ENCODE assay signal across 21 cellular contexts in genomic region chr5:168360521-168361285, GRCh38.
DNase-seq lines count a peak whose midpoint lies in the region; ATAC-seq and TF ChIP-seq lines count a peak whose summit lies in the region.
"Had no signal": no experiment of that assay in that cellular context is flagged by ENCODE, and none has a peak within 500 bp of the region (broad histone marks: within the 10 kb centered on the region; RNA-seq: fewer than 3 reads in every experiment).

No MANE protein-coding gene starts in this region.

- peak overlapping the region; percentile 41 for H2BK5ac ChIP-seq in trophoblast cell (ENCODE audit: low read depth, low read length, poor library complexity)

- DNase-seq in PC-3 (no peak), epithelial cell of prostate (ENCODE audit: low read depth, low spot score) (no peak), trophoblast cell (peak; percentile 53 to 76), sciatic nerve (ENCODE audit: low spot score) (no peak), osteocyte (ENCODE audit: extremely low spot score, unreplicated experiment) (no peak), NCI-H748 treated with DMSO at 0.1 percent for 48 hours (lab: John Stamatoyannopoulos, UW) (no peak)
- no peak for DNase-seq in T-helper 2 cell treated with Interferon-gamma antibody and Interleukin-4, amounts not matched to agents 5 μg/mL and 100 μg/mL, for 36 hours (ENCODE audit: low spot score)
- DNase-seq: DND-41, GOT3, HCEC 1CT, KG1, NCI-H1105, NCI-H146, NCI-H2029, NCI-H226, NCI-H510A treated with DMSO at 0.1 percent for 48 hours, NCI-H82, SHP77 had no signal

- H3F3A ChIP-seq in PC-3 (ENCODE audit: low read length, unreplicated experiment), result no peaks in the 10 kb centered on the region

- H3K9ac ChIP-seq in PC-3 (ENCODE audit: low read length), result no peak overlapping the region
- H3K9ac ChIP-seq in trophoblast cell (ENCODE audit: low read length), result no peak overlapping the region

- H3K27ac ChIP-seq in C4-2B (peak overlapping the region; percentile 90), PC-3 (ENCODE audit: low read length) (no peak overlapping the region), epithelial cell of prostate (peak overlapping the region; percentile 28), trophoblast cell (ENCODE audit: low read depth, low read length) (peak overlapping the region; percentile 22)
- H3K27ac ChIP-seq: SK-N-MC had no signal

- no peaks in the 10 kb centered on the region for H3K9me2 ChIP-seq in PC-3 (replicated peaks; ENCODE audit: low read length)

- H3K27ac Mint-ChIP-seq in osteocyte (ENCODE audit: unreplicated experiment), result no peak overlapping the region
- no peak overlapping the region for H3K27ac Mint-ChIP-seq in T-helper 2 cell treated with Interferon-gamma antibody and Interleukin-4, amounts not matched to agents 5 μg/mL and 100 μg/mL, for 36 hours

- H2BK12ac ChIP-seq in trophoblast cell (ENCODE audit: low read length), result peak overlapping the region; percentile 26

- H3K27me3 ChIP-seq in PC-3 (ENCODE audit: low read length) (no peaks in the 10 kb centered on the region), trophoblast cell (ENCODE audit: insufficient read depth, low read length) (no peaks in the 10 kb centered on the region)

- no peaks in the 10 kb centered on the region for H3K36me3 Mint-ChIP-seq in osteocyte (ENCODE audit: unreplicated experiment)
- H3K36me3 Mint-ChIP-seq in T-helper 2 cell treated with Interferon-gamma antibody and Interleukin-4, amounts not matched to agents 5 μg/mL and 100 μg/mL, for 36 hours (ENCODE audit: low read depth), result no peaks in the 10 kb centered on the region
- H3K36me3 Mint-ChIP-seq: CD14-positive monocyte had no signal

- H4K91ac ChIP-seq in trophoblast cell (ENCODE audit: low read depth, low read length), result peak overlapping the region; percentile 15

- H3K9me3 ChIP-seq in PC-3 (ENCODE audit: low read length) (no peaks in the 10 kb centered on the region), trophoblast cell (ENCODE audit: insufficient read depth, low read depth, low read length) (no peaks in the 10 kb centered on the region)

- H3K4me3 Mint-ChIP-seq in osteocyte (ENCODE audit: unreplicated experiment), result no peak overlapping the region
- H3K4me3 Mint-ChIP-seq in T-helper 2 cell treated with Interferon-gamma antibody and Interleukin-4, amounts not matched to agents 5 μg/mL and 100 μg/mL, for 36 hours, result no peak overlapping the region
- H3K4me3 Mint-ChIP-seq: CD14-positive monocyte had no signal

- no peak for TF ChIP-seq CTCF in C4-2B (conservative IDR thresholded peaks at IDR 0.05)
- TF ChIP-seq CTCF in PC-3 (conservative IDR thresholded peaks at IDR 0.05; ENCODE audit: low read depth, low read length), result no peak
- no peak for TF ChIP-seq CTCF in osteocyte (IDR thresholded peaks at IDR 0.05)

- H3K79me2 ChIP-seq in PC-3 (ENCODE audit: low read length) (peaks cover 90% of the 10 kb centered on the region), trophoblast cell (ENCODE audit: control insufficient read depth, insufficient read depth, low read length, poor library complexity) (peaks cover 3% of the 10 kb centered on the region)

- no peak overlapping the region for H4K12ac ChIP-seq in trophoblast cell (ENCODE audit: low read depth, low read length)

- H3K79me1 ChIP-seq in trophoblast cell (ENCODE audit: low read length), result peaks cover 23% of the 10 kb centered on the region

- WGBS in trophoblast cell (ENCODE audit: extremely low coverage, insufficient coverage, insufficient read length), result no CpG with 5 or more reads among the region's 3 CpGs

- H3K18ac ChIP-seq in trophoblast cell (ENCODE audit: low read length), result peak overlapping the region; percentile 3

- no peak overlapping the region for H2AK5ac ChIP-seq in trophoblast cell (ENCODE audit: low read length)

- POLR2A ChIA-PET in PC-3 (lab: Charles Lee; ENCODE audit: unreplicated experiment), result interaction anchor here (0.6 kb wide), 1 partner anchor 54 kb away, joined by 3 read pairs; no protein-coding TSS in a partner anchor

- H3K4me3 ChIP-seq in PC-3 (ENCODE audit: low read length) (no peak overlapping the region), trophoblast cell (ENCODE audit: low read depth, low read length) (no peak overlapping the region)
- H3K4me3 ChIP-seq: SK-N-MC had no signal

- CTCF ChIA-PET in PC-3 (lab: Charles Lee), result interaction anchor here (1.3 kb wide), 1 partner anchor 32 kb away, joined by 3 read pairs; no protein-coding TSS in a partner anchor

- H3K4me2 ChIP-seq in PC-3 (ENCODE audit: low read length), result peak overlapping the region; percentile 47; the same call in 1 of the 2 replicates
- peak overlapping the region; percentile 6 for H3K4me2 ChIP-seq in trophoblast cell (ENCODE audit: low read length)

- H3K4me1 ChIP-seq in PC-3 (ENCODE audit: insufficient read depth, low read length) (peaks cover 67% of the 10 kb centered on the region), trophoblast cell (ENCODE audit: control insufficient read depth in 1 of 2, insufficient read depth in 2 of 2, low read length in 2 of 2) (peaks cover 44 to 55% of the 10 kb centered on the region in 2 experiments)

- no peak overlapping the region for H3K23ac ChIP-seq in trophoblast cell (ENCODE audit: low read length)

- no peaks in the 10 kb centered on the region for H4K20me1 ChIP-seq in PC-3 (ENCODE audit: low read length)

- no peak overlapping the region for H3K14ac ChIP-seq in trophoblast cell (ENCODE audit: low read length)

- H3K27me3 Mint-ChIP-seq in osteocyte (ENCODE audit: unreplicated experiment), result no peaks in the 10 kb centered on the region
- peaks cover 3% of the 10 kb centered on the region for H3K27me3 Mint-ChIP-seq in T-helper 2 cell treated with Interferon-gamma antibody and Interleukin-4, amounts not matched to agents 5 μg/mL and 100 μg/mL, for 36 hours (ENCODE audit: low read depth)

- no peak for ATAC-seq in PC-3
- no peak for ATAC-seq in sciatic nerve

- no TSS peak for BruUV-seq in PC-3 (replicated peaks; lab: Mats Ljungman, UMichigan)

- H2AFZ ChIP-seq in PC-3 (ENCODE audit: low read length) (no peak overlapping the region), trophoblast cell (ENCODE audit: insufficient read depth, low read length, poor library complexity) (no peak overlapping the region)

- H3K9me3 Mint-ChIP-seq in osteocyte (ENCODE audit: unreplicated experiment), result no peaks in the 10 kb centered on the region
- H3K9me3 Mint-ChIP-seq in T-helper 2 cell treated with Interferon-gamma antibody and Interleukin-4, amounts not matched to agents 5 μg/mL and 100 μg/mL, for 36 hours, result no peaks in the 10 kb centered on the region

- H3K36me3 ChIP-seq in PC-3 (ENCODE audit: low read depth, low read length) (no peaks in the 10 kb centered on the region), trophoblast cell (ENCODE audit: control insufficient read depth in 1 of 2, insufficient read depth in 2 of 2, low read length in 2 of 2) (no peaks in the 10 kb centered on the region)

- peak overlapping the region; percentile 5 for H2BK120ac ChIP-seq in trophoblast cell (ENCODE audit: insufficient read depth, low read length, poor library complexity)

- H3K4ac ChIP-seq in trophoblast cell (ENCODE audit: low read depth, low read length), result no peak overlapping the region

- intact Hi-C loops in PC-3 (cut with micrococcal nuclease), result no loop called here
- intact Hi-C loops in sciatic nerve (cut with DNase I), result no loop called here

- peaks cover 2% of the 10 kb centered on the region for H3K4me1 Mint-ChIP-seq in osteocyte (ENCODE audit: unreplicated experiment)
- H3K4me1 Mint-ChIP-seq in T-helper 2 cell treated with Interferon-gamma antibody and Interleukin-4, amounts not matched to agents 5 μg/mL and 100 μg/mL, for 36 hours (ENCODE audit: low read depth), result no peaks in the 10 kb centered on the region
- H3K4me1 Mint-ChIP-seq: CD14-positive monocyte had no signal

- H4K8ac ChIP-seq in trophoblast cell (ENCODE audit: low read depth, low read length), result no peak overlapping the region

Comparison
In these comparisons a context has a peak if more than half of its experiments do, and no peak if none do; other contexts are left out.
1. DNase-seq: peak in trophoblast cell (2 of 2); none in PC-3 (single experiment), epithelial cell of prostate (single experiment), sciatic nerve (single experiment), osteocyte (single experiment), NCI-H748 treated with DMSO at 0.1 percent for 48 hours (single experiment) and T-helper 2 cell treated with Interferon-gamma antibody and Interleukin-4, amounts not matched to agents 5 μg/mL and 100 μg/mL, for 36 hours (single experiment).